In the genomic region with DNA sequence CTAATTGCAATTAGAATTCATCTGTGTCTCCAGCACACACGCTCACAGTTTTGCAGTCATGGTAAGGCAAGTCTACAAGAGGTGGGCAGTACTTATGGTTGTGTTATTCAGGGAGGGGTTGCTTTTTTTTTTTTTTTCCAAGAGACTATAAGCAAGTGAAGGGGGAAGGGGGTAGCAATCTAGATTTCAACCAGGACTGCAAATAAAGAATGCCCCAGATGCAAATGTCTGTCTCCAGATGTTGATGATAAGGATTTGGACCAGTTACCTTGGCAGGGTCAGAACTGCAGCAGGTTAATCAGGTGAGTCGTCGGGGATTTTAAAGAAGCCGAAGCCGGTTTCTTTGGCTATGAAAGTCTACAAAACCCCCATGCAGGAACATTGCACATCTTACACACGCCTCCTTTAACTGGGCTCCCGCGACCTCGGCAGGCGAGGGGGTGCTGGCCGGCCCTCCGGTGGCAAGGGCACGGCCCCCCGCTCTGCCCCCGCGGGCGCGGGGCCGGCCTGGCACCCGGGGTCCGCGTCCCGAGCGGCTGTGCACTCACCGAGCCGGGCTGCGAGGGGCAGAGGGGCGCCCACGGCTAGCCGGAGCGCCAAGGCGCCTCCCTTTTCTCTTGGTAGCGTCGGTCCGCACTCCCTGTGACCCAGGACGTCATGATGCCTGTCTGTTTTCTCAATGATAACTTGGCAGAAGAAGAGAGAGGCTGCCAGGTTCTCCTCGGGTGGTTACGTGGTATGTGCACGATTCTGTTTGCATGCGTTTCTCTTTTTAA, we compare ENCODE assay signal across 8 cellular contexts.
DNase-seq lines count a peak whose midpoint lies in the region; ATAC-seq, FAIRE-seq and TF ChIP-seq lines count a peak whose summit lies in the region.

No MANE protein-coding gene starts in this region.

- peaks cover 11% of the 10 kb centered on the region for H3K4me1 Mint-ChIP-seq in MCF 10A (ENCODE audit: insufficient read depth, unreplicated experiment)
- H3K4me1 Mint-ChIP-seq in activated T-helper 17 cell treated with anti-CD3 and anti-CD28 coated beads, Interleukin-2, amount 50 U/mL, for 72 hours, result no peaks in the 10 kb centered on the region

- peak; percentile 80 for DNase-seq in Ammon's horn (ENCODE audit: low spot score)
- peak; percentile 61 to 70 for DNase-seq in NCI-H2081 (lab: John Stamatoyannopoulos, UW)
- peak; percentile 73 for DNase-seq in MCF 10A (ENCODE audit: unreplicated experiment)
- DNase-seq in stromal cell of bone marrow (ENCODE audit: low read depth), result peak; percentile 2
- no peak for DNase-seq in KBM-7

- CTCF ChIA-PET in MCF 10A (lab: Yijun Ruan, JAX), result no interaction called here

- in situ Hi-C loops in KBM-7 (cut with MboI; ENCODE audit: low pct_unique_long_range_greater_than_20kb, low sequenced_read_pairs), result no loop called here

- no peaks in the 10 kb centered on the region for H3K9me3 Mint-ChIP-seq in MCF 10A (ENCODE audit: unreplicated experiment)
- peaks cover 9% of the 10 kb centered on the region for H3K9me3 Mint-ChIP-seq in activated T-helper 17 cell treated with anti-CD3 and anti-CD28 coated beads, Interleukin-2, amount 50 U/mL, for 72 hours

- no peaks in the 10 kb centered on the region for H3K36me3 Mint-ChIP-seq in MCF 10A (ENCODE audit: insufficient read depth, unreplicated experiment)
- no peaks in the 10 kb centered on the region for H3K36me3 Mint-ChIP-seq in activated T-helper 17 cell treated with anti-CD3 and anti-CD28 coated beads, Interleukin-2, amount 50 U/mL, for 72 hours (ENCODE audit: low read depth)

- ATAC-seq in GM21367 (IDR thresholded peaks at IDR 0.05; ENCODE audit: unreplicated experiment), result no peak
- no peak for ATAC-seq in activated T-helper 17 cell treated with anti-CD3 and anti-CD28 coated beads, Interleukin-2, amount 50 U/mL, for 72 hours (replicated peaks)

- POLR2A ChIA-PET in MCF 10A (lab: Yijun Ruan, JAX), result no interaction called here

- no peak overlapping the region for H3K27ac Mint-ChIP-seq in MCF 10A (ENCODE audit: low read depth, unreplicated experiment)
- no peak overlapping the region for H3K27ac Mint-ChIP-seq in activated T-helper 17 cell treated with anti-CD3 and anti-CD28 coated beads, Interleukin-2, amount 50 U/mL, for 72 hours

- FAIRE-seq in islet of Langerhans (lab: Jason Lieb, UNC), result peak; percentile 38

- peak overlapping the region; percentile 69 for H3K4me3 Mint-ChIP-seq in MCF 10A (ENCODE audit: unreplicated experiment)
- H3K4me3 Mint-ChIP-seq in activated T-helper 17 cell treated with anti-CD3 and anti-CD28 coated beads, Interleukin-2, amount 50 U/mL, for 72 hours, result no peak overlapping the region

- intact Hi-C loops in MCF 10A (cut with micrococcal nuclease), result no loop called here

- no TSS peak for BruUV-seq in MCF 10A (replicated peaks; lab: Mats Ljungman, UMichigan)

- TF ChIP-seq CTCF in MCF 10A (IDR thresholded peaks at IDR 0.05; ENCODE audit: unreplicated experiment), result no peak

- peaks cover 23% of the 10 kb centered on the region for H3K27me3 Mint-ChIP-seq in MCF 10A (ENCODE audit: insufficient read depth, unreplicated experiment)
- H3K27me3 Mint-ChIP-seq in activated T-helper 17 cell treated with anti-CD3 and anti-CD28 coated beads, Interleukin-2, amount 50 U/mL, for 72 hours, result peaks cover 27% of the 10 kb centered on the region
